1 cellular context compared by ENCODE assay signal in the genomic region with DNA sequence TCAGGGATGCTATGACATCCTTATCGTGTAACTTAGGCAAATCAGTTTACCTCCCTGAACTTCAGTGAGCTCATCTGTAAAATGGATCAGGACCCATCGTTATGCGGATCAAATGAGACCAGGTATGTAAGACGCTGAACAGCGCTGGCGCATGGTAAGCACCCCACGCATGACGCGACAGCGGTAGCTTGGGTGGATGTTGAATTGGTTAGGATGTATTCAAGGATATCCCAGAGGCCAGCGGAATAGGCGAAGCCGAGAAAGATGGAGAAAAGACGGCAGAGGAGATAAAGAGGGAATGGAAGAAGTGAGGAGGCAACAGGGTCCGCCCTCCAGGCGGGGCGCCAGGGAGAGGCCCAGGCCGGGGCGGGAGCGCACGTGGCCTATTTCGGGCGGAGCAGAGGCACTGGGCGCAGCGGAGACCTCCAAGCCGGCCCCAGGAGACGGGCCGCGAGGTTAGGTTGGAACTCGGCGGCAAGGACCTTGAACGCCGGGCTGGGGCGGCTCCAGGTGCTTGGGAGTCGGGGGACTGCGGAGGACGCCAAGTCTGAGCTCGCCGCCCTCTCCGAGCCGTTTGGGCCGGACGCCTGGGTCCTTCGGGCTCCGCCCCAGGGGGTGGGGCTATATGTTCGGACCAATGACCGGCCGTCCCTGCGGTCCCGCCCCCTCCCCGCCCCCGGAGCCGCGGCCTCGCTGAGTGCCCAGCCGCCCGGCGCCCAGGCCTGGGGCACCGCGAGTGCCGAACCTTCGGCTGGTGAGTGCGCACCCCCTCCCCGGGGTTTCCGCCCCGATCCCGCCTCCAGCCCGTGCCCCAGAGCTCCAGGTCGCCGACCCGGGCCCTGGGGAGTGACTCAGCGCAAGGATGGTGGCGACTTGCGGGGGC.
TF ChIP-seq lines count a peak whose summit lies in the region.

A gene (plus strand): TSS at position 696 of the 883 bp plus-strand sequence. CDS start 448 bp downstream, outside the sequence.

TF ChIP-seq in IMR-90, 13 proteins besides CTCF, POLR2A, EP300 and RAD21 (continued from another document):
- TF ChIP-seq, protein P1, sequence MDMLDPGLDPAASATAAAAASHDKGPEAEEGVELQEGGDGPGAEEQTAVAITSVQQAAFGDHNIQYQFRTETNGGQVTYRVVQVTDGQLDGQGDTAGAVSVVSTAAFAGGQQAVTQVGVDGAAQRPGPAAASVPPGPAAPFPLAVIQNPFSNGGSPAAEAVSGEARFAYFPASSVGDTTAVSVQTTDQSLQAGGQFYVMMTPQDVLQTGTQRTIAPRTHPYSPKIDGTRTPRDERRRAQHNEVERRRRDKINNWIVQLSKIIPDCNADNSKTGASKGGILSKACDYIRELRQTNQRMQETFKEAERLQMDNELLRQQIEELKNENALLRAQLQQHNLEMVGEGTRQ (IDR thresholded peaks at IDR 0.05; ENCODE audit: low read depth, low read length): peak; percentile 85
- TF ChIP-seq MAZ (IDR thresholded peaks at IDR 0.05; ENCODE audit: borderline replicate concordance, low read depth, low read length) (peak; percentile 15; the same call in 1 of the 2 replicates), CHD1 (IDR thresholded peaks at IDR 0.05; ENCODE audit: low read depth, low read length) (no peak), RCOR1 (IDR thresholded peaks at IDR 0.05; ENCODE audit: insufficient replicate concordance, low read length) (no peak), RFX5 (IDR thresholded peaks at IDR 0.05; ENCODE audit: low read depth, low read length) (no peak), NFE2L2 (IDR thresholded peaks at IDR 0.05; ENCODE audit: low read depth, low read length) (no peak; the same call in 1 of the 2 replicates), CEBPB (IDR thresholded peaks at IDR 0.05; ENCODE audit: low read depth, low read length) (no peak)
